1 cellular context compared by ENCODE assay signal in the genomic region with DNA sequence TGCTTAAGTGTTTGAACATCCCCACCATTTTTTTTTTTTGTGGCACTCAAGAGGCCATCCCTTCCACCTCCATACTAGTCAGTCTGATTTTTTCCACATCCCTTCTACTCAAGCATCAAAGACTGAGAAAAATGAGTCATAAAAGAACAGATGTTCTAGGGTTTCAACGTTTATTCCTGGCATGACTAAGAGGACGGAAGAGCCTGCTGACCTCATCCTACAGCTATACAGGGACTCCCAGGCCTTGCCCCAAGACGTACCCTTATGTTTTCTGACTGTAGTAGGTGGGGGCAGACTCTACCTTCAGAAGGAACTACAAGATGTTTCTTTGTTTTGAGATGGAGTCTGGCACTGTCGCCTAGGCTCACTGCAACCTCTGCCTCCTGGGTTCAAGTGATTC.
TF ChIP-seq lines count a peak whose summit lies in the region.

No MANE protein-coding gene starts in this region.

TF ChIP-seq in K562, 482 proteins besides CTCF, POLR2A, EP300 and RAD21 (continued from another document and continues in another):
- TF ChIP-seq PTBP1 (IDR thresholded peaks at IDR 0.05; ENCODE audit: low read depth, low read length) (no peak), SNRNP70 (optimal IDR thresholded peaks at IDR 0.05; ENCODE audit: low read depth, low read length) (no peak), ZNF586 (CRISPR knock-in tag; conservative IDR thresholded peaks at IDR 0.05) (no peak), GABPA (tag; conservative IDR thresholded peaks at IDR 0.05; ENCODE audit: low read depth) (no peak), RFX5 (IDR thresholded peaks at IDR 0.05; ENCODE audit: low read depth, low read length) (no peak), JUND (IDR thresholded peaks at IDR 0.05; ENCODE audit: borderline replicate concordance, low read depth, low read length) (peak; percentile 90), JUND (tag; IDR thresholded peaks at IDR 0.05; ENCODE audit: borderline replicate concordance, low read depth, low read length) (peak; percentile 80), MAFK (IDR thresholded peaks at IDR 0.05; ENCODE audit: low read length) (0 out of 2 replicates have a peak, but pooled peaks have one; percentile 10), SUPT5H (IDR thresholded peaks at IDR 0.05) (no peak), DPF2 (IDR thresholded peaks at IDR 0.05) (peak; percentile 49; the same call in 1 of the 2 replicates), ZNF780A (CRISPR knock-in tag; IDR thresholded peaks at IDR 0.05) (no peak), ZNF133 (CRISPR knock-in tag; IDR thresholded peaks at IDR 0.05) (no peak), ZNF589 (CRISPR knock-in tag; IDR thresholded peaks at IDR 0.05; ENCODE audit: low read depth) (peak; percentile 86), MIER1 (IDR thresholded peaks at IDR 0.05; ENCODE audit: low read depth) (no peak), DMBX1 (CRISPR knock-in tag; IDR thresholded peaks at IDR 0.05; ENCODE audit: borderline replicate concordance) (no peak), ZC3H8 (IDR thresholded peaks at IDR 0.05) (no peak), POLR2AphosphoS2 (IDR thresholded peaks at IDR 0.05; ENCODE audit: low read length) (no peak), ZNF695 (CRISPR knock-in tag; IDR thresholded peaks at IDR 0.05) (no peak), SETDB1 (IDR thresholded peaks at IDR 0.05; ENCODE audit: low read length) (no peak), SMARCA4 (IDR thresholded peaks at IDR 0.05) (peak; percentile 48; the same call in 1 of the 2 replicates), MEF2A (IDR thresholded peaks at IDR 0.05; ENCODE audit: control insufficient read depth, low read depth, low read length) (peak; percentile 90), BRF1 (IDR thresholded peaks at IDR 0.05; ENCODE audit: borderline replicate concordance, extremely low read depth, insufficient read length) (no peak), ARID1B (IDR thresholded peaks at IDR 0.05) (peak; percentile 65; the same call in 1 of the 2 replicates), JUN (IDR thresholded peaks at IDR 0.05; ENCODE audit: borderline replicate concordance, low read depth, low read length) (peak; percentile 93), JUN (CRISPR knock-in tag; IDR thresholded peaks at IDR 0.05; ENCODE audit: borderline replicate concordance) (peak; percentile 90; the same call in 1 of the 2 replicates), RBFOX2 (IDR thresholded peaks at IDR 0.05; ENCODE audit: low read depth, low read length) (no peak), ZZZ3 (IDR thresholded peaks at IDR 0.05) (no peak)
- TF ChIP-seq, protein P1, sequence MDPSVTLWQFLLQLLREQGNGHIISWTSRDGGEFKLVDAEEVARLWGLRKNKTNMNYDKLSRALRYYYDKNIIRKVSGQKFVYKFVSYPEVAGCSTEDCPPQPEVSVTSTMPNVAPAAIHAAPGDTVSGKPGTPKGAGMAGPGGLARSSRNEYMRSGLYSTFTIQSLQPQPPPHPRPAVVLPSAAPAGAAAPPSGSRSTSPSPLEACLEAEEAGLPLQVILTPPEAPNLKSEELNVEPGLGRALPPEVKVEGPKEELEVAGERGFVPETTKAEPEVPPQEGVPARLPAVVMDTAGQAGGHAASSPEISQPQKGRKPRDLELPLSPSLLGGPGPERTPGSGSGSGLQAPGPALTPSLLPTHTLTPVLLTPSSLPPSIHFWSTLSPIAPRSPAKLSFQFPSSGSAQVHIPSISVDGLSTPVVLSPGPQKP (CRISPR knock-in tag; IDR thresholded peaks at IDR 0.05), result no peak
- TF ChIP-seq, protein P2, sequence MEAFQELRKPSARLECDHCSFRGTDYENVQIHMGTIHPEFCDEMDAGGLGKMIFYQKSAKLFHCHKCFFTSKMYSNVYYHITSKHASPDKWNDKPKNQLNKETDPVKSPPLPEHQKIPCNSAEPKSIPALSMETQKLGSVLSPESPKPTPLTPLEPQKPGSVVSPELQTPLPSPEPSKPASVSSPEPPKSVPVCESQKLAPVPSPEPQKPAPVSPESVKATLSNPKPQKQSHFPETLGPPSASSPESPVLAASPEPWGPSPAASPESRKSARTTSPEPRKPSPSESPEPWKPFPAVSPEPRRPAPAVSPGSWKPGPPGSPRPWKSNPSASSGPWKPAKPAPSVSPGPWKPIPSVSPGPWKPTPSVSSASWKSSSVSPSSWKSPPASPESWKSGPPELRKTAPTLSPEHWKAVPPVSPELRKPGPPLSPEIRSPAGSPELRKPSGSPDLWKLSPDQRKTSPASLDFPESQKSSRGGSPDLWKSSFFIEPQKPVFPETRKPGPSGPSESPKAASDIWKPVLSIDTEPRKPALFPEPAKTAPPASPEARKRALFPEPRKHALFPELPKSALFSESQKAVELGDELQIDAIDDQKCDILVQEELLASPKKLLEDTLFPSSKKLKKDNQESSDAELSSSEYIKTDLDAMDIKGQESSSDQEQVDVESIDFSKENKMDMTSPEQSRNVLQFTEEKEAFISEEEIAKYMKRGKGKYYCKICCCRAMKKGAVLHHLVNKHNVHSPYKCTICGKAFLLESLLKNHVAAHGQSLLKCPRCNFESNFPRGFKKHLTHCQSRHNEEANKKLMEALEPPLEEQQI (IDR thresholded peaks at IDR 0.05), result no peak
- TF ChIP-seq, protein P3, sequence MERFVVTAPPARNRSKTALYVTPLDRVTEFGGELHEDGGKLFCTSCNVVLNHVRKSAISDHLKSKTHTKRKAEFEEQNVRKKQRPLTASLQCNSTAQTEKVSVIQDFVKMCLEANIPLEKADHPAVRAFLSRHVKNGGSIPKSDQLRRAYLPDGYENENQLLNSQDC (CRISPR knock-in tag; IDR thresholded peaks at IDR 0.05), result no peak
- TF ChIP-seq, protein P4, sequence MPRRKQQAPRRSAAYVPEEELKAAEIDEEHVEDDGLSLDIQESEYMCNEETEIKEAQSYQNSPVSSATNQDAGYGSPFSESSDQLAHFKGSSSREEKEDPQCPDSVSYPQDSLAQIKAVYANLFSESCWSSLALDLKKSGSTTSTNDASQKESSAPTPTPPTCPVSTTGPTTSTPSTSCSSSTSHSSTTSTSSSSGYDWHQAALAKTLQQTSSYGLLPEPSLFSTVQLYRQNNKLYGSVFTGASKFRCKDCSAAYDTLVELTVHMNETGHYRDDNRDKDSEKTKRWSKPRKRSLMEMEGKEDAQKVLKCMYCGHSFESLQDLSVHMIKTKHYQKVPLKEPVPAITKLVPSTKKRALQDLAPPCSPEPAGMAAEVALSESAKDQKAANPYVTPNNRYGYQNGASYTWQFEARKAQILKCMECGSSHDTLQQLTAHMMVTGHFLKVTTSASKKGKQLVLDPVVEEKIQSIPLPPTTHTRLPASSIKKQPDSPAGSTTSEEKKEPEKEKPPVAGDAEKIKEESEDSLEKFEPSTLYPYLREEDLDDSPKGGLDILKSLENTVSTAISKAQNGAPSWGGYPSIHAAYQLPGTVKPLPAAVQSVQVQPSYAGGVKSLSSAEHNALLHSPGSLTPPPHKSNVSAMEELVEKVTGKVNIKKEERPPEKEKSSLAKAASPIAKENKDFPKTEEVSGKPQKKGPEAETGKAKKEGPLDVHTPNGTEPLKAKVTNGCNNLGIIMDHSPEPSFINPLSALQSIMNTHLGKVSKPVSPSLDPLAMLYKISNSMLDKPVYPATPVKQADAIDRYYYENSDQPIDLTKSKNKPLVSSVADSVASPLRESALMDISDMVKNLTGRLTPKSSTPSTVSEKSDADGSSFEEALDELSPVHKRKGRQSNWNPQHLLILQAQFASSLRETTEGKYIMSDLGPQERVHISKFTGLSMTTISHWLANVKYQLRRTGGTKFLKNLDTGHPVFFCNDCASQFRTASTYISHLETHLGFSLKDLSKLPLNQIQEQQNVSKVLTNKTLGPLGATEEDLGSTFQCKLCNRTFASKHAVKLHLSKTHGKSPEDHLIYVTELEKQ (CRISPR knock-in tag; IDR thresholded peaks at IDR 0.05), result no peak
- TF ChIP-seq, protein P5, sequence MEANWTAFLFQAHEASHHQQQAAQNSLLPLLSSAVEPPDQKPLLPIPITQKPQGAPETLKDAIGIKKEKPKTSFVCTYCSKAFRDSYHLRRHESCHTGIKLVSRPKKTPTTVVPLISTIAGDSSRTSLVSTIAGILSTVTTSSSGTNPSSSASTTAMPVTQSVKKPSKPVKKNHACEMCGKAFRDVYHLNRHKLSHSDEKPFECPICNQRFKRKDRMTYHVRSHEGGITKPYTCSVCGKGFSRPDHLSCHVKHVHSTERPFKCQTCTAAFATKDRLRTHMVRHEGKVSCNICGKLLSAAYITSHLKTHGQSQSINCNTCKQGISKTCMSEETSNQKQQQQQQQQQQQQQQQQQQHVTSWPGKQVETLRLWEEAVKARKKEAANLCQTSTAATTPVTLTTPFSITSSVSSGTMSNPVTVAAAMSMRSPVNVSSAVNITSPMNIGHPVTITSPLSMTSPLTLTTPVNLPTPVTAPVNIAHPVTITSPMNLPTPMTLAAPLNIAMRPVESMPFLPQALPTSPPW (CRISPR knock-in tag; IDR thresholded peaks at IDR 0.05), result peak; percentile 31; the same call in 1 of the 2 replicates
- TF ChIP-seq, protein P6, sequence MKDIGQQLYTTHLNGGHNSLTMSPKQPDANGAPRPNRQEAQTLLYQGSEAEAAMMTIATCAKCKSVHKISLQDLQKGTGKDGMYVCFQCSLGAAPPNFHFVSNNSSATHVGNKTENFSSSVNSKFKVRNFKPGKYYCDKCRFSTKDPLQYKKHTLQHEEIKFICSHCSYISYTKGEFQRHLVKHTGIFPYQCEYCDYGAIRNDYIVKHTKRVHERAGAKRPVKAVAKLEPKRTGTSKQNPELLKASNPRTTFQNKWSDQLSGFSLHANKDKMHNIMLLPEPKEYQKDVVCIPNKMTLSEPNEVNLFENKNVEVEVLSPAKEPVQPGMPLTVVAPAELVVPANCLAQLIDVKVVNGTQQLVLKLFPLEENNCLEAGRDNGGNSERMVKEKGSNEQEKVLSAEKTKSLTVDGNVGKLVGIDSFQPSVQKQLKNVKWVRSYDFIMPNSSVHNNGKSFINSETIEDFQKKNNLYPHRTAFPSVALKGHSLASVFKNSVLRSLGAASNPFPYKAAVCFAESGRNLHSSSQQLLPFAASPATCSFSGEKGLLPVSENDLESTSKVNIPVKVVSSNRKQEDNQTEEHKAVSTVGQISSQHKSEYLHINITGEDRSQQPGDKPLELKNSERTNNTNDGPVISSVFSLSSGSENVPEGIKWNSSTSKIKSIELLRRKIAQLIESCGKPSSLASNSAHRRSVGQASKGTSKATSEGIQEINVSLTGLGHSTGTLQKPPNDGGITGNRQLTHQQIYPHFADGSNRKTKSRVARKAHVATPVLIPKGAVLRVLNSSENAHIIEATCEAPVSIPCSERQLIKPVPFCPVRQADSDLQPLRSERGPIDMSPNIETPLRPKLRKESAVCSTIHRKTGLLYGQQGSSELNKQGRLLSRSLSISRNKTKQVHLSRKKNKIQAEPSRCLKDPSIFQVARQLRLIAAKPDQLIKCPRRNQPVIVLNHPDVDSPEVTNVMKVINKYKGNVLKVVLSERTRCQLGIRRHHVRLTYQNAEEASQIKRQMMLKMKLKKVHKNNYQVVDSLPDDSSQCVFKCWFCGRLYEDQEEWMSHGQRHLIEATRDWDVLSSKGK (CRISPR knock-in tag; IDR thresholded peaks at IDR 0.05), result no peak
- TF ChIP-seq, protein P7, sequence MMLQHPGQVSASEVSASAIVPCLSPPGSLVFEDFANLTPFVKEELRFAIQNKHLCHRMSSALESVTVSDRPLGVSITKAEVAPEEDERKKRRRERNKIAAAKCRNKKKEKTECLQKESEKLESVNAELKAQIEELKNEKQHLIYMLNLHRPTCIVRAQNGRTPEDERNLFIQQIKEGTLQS (IDR thresholded peaks at IDR 0.05), result peak; percentile 96
- TF ChIP-seq, protein P7 (CRISPR knock-in tag; conservative IDR thresholded peaks at IDR 0.05), result no peak; the same call in 1 of the 2 replicates
- TF ChIP-seq, protein P8, sequence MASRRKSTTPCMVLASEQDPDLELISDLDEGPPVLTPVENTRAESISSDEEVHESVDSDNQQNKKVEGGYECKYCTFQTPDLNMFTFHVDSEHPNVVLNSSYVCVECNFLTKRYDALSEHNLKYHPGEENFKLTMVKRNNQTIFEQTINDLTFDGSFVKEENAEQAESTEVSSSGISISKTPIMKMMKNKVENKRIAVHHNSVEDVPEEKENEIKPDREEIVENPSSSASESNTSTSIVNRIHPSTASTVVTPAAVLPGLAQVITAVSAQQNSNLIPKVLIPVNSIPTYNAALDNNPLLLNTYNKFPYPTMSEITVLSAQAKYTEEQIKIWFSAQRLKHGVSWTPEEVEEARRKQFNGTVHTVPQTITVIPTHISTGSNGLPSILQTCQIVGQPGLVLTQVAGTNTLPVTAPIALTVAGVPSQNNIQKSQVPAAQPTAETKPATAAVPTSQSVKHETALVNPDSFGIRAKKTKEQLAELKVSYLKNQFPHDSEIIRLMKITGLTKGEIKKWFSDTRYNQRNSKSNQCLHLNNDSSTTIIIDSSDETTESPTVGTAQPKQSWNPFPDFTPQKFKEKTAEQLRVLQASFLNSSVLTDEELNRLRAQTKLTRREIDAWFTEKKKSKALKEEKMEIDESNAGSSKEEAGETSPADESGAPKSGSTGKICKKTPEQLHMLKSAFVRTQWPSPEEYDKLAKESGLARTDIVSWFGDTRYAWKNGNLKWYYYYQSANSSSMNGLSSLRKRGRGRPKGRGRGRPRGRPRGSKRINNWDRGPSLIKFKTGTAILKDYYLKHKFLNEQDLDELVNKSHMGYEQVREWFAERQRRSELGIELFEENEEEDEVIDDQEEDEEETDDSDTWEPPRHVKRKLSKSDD (conservative IDR thresholded peaks at IDR 0.05; ENCODE audit: low read length), result no peak
- TF ChIP-seq, protein P9, sequence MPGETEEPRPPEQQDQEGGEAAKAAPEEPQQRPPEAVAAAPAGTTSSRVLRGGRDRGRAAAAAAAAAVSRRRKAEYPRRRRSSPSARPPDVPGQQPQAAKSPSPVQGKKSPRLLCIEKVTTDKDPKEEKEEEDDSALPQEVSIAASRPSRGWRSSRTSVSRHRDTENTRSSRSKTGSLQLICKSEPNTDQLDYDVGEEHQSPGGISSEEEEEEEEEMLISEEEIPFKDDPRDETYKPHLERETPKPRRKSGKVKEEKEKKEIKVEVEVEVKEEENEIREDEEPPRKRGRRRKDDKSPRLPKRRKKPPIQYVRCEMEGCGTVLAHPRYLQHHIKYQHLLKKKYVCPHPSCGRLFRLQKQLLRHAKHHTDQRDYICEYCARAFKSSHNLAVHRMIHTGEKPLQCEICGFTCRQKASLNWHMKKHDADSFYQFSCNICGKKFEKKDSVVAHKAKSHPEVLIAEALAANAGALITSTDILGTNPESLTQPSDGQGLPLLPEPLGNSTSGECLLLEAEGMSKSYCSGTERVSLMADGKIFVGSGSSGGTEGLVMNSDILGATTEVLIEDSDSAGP (CRISPR knock-in tag; IDR thresholded peaks at IDR 0.05), result no peak
- TF ChIP-seq, protein P10, sequence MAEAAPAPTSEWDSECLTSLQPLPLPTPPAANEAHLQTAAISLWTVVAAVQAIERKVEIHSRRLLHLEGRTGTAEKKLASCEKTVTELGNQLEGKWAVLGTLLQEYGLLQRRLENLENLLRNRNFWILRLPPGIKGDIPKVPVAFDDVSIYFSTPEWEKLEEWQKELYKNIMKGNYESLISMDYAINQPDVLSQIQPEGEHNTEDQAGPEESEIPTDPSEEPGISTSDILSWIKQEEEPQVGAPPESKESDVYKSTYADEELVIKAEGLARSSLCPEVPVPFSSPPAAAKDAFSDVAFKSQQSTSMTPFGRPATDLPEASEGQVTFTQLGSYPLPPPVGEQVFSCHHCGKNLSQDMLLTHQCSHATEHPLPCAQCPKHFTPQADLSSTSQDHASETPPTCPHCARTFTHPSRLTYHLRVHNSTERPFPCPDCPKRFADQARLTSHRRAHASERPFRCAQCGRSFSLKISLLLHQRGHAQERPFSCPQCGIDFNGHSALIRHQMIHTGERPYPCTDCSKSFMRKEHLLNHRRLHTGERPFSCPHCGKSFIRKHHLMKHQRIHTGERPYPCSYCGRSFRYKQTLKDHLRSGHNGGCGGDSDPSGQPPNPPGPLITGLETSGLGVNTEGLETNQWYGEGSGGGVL (CRISPR knock-in tag; IDR thresholded peaks at IDR 0.05), result no peak
